In the genomic region with DNA sequence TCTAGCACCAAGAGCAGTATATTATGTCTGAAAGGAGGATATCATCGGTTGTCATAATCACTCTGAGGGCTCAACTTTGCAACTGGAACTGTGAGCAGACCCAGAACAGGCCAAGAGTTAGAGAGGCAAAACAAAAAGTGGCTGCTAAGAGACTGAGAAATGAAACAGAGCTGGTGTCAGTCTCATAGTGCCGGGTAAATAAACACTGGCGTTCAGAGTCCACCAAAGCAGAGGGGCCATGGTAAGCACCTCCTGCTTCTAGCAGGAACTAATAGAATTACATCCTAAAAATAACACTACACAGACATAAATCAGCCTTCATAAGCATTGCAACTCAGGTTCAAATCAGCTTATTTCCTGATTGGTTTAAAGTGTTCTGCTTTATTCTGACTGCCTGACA, we compare ENCODE assay signal across 12 cellular contexts. TPM values are rescaled to one million over a fixed set of nuclear protein-coding genes. Genes with fewer than 3 reads are reported as not detected.
DNase-seq lines count a peak whose midpoint lies in the region; ATAC-seq lines count a peak whose summit lies in the region.
"Had no signal": no experiment of that assay in that cellular context is flagged by ENCODE, and none has a peak within 500 bp of the region (broad histone marks: within the 10 kb centered on the region; RNA-seq: fewer than 3 reads in every experiment).

No MANE protein-coding gene starts in this region.

- no peaks in the 10 kb centered on the region for H3K9me2 ChIP-seq in Karpas-422 (replicated peaks; ENCODE audit: insufficient read depth, low read length)

- no peak overlapping the region for H3K4me2 ChIP-seq in Karpas-422 (ENCODE audit: low read depth, low read length, poor library complexity, severe bottlenecking)

- no peak overlapping the region for H3K4me3 Mint-ChIP-seq in activated CD8-positive, alpha-beta memory T cell treated with anti-CD3 and anti-CD28 coated beads, Interleukin-2, amount 10 ng/mL, durations not matched to agents 7 days and 5 days
- H3K4me3 Mint-ChIP-seq: activated CD4-positive, alpha-beta memory T cell treated with anti-CD3 and anti-CD28 coated beads, Interleukin-2, amount 10 ng/mL, durations not matched to agents 7 days and 5 days had no signal

- no peaks in the 10 kb centered on the region for H3K79me2 ChIP-seq in Karpas-422 (ENCODE audit: low read length)

- DNase-seq in Karpas-422 (no peak), NCI-H748 (lab: John Stamatoyannopoulos, UW; ENCODE audit: unreplicated experiment) (no peak)
- DNase-seq in activated CD8-positive, alpha-beta memory T cell treated with anti-CD3 and anti-CD28 coated beads, Interleukin-2, amount 10 ng/mL, durations not matched to agents 7 days and 5 days, result no peak
- DNase-seq: activated CD4-positive, alpha-beta memory T cell treated with anti-CD3 and anti-CD28 coated beads, Interleukin-2, amount 10 ng/mL, durations not matched to agents 7 days and 5 days; aorta had no signal

- CTCF ChIA-PET in activated CD8-positive, alpha-beta memory T cell treated with anti-CD3 and anti-CD28 coated beads, Interleukin-2, amount 10 ng/mL, durations not matched to agents 7 days and 5 days (lab: Charles Lee), result no interaction called here

- no peak overlapping the region for H3K4me3 ChIP-seq in mucosa of rectum (ENCODE audit: low read length in 2 of 2)
- no peak overlapping the region for H3K4me3 ChIP-seq in Karpas-422 (ENCODE audit: low read length)

- H3K9ac ChIP-seq in mucosa of rectum (ENCODE audit: low read depth in 1 of 2, low read length in 2 of 2) (no peak overlapping the region), Karpas-422 (ENCODE audit: low read length) (no peak overlapping the region)

- H3K36me3 ChIP-seq in mucosa of rectum (ENCODE audit: control insufficient read depth in 2 of 2, insufficient read depth in 2 of 2, low read length in 2 of 2), result no peaks in the 10 kb centered on the region
- no peaks in the 10 kb centered on the region for H3K36me3 ChIP-seq in Karpas-422 (ENCODE audit: insufficient read depth, low read length)

- H3K27me3 Mint-ChIP-seq in activated CD8-positive, alpha-beta memory T cell treated with anti-CD3 and anti-CD28 coated beads, Interleukin-2, amount 10 ng/mL, durations not matched to agents 7 days and 5 days, result peaks cover 68% of the 10 kb centered on the region

- peak; percentile 62 for ATAC-seq in GM19351 (IDR thresholded peaks at IDR 0.05; ENCODE audit: unreplicated experiment)
- peak; percentile 97 for ATAC-seq in HG02798 (IDR thresholded peaks at IDR 0.05; ENCODE audit: poor library complexity, unreplicated experiment)
- ATAC-seq in HG03571 (IDR thresholded peaks at IDR 0.05; ENCODE audit: unreplicated experiment), result peak; percentile 86
- no peak for ATAC-seq in GM18861 (IDR thresholded peaks at IDR 0.05; ENCODE audit: unreplicated experiment)
- no peak for ATAC-seq in activated CD8-positive, alpha-beta memory T cell treated with anti-CD3 and anti-CD28 coated beads, Interleukin-2, amount 10 ng/mL, durations not matched to agents 7 days and 5 days

- no peaks in the 10 kb centered on the region for H3K4me1 Mint-ChIP-seq in activated CD8-positive, alpha-beta memory T cell treated with anti-CD3 and anti-CD28 coated beads, Interleukin-2, amount 10 ng/mL, durations not matched to agents 7 days and 5 days
- H3K4me1 Mint-ChIP-seq: activated CD4-positive, alpha-beta memory T cell treated with anti-CD3 and anti-CD28 coated beads, Interleukin-2, amount 10 ng/mL, durations not matched to agents 7 days and 5 days had no signal

- H3K9me3 Mint-ChIP-seq in activated CD8-positive, alpha-beta memory T cell treated with anti-CD3 and anti-CD28 coated beads, Interleukin-2, amount 10 ng/mL, durations not matched to agents 7 days and 5 days (ENCODE audit: low read depth), result no peaks in the 10 kb centered on the region
- H3K9me3 Mint-ChIP-seq: activated CD4-positive, alpha-beta memory T cell treated with anti-CD3 and anti-CD28 coated beads, Interleukin-2, amount 10 ng/mL, durations not matched to agents 7 days and 5 days had no signal

- H3K36me3 Mint-ChIP-seq in activated CD8-positive, alpha-beta memory T cell treated with anti-CD3 and anti-CD28 coated beads, Interleukin-2, amount 10 ng/mL, durations not matched to agents 7 days and 5 days, result no peaks in the 10 kb centered on the region

- H3K4me1 ChIP-seq in mucosa of rectum (ENCODE audit: control insufficient read depth in 2 of 2, insufficient read depth in 2 of 2, low read length in 2 of 2) (peaks cover 11 to 17% of the 10 kb centered on the region in 2 donors), Karpas-422 (ENCODE audit: low read length) (no peaks in the 10 kb centered on the region)

- H3K9me3 ChIP-seq in mucosa of rectum (ENCODE audit: control insufficient read depth in 2 of 2, low read length in 2 of 2), result no peaks in the 10 kb centered on the region
- H3K9me3 ChIP-seq in Karpas-422 (ENCODE audit: low read length), result no peaks in the 10 kb centered on the region

- H3K27ac ChIP-seq in mucosa of rectum (ENCODE audit: low read depth in 2 of 2, low read length in 2 of 2) (peak overlapping the region; percentile 45 to 59), Karpas-422 (ENCODE audit: low read length) (no peak overlapping the region)
- H3K27ac ChIP-seq: epithelial cell of prostate, RWPE1 had no signal

- H4K20me1 ChIP-seq in Karpas-422 (ENCODE audit: insufficient read depth, low read depth, low read length), result no peaks in the 10 kb centered on the region

- H3K27ac Mint-ChIP-seq in activated CD8-positive, alpha-beta memory T cell treated with anti-CD3 and anti-CD28 coated beads, Interleukin-2, amount 10 ng/mL, durations not matched to agents 7 days and 5 days, result no peak overlapping the region
- H3K27ac Mint-ChIP-seq: activated CD4-positive, alpha-beta memory T cell treated with anti-CD3 and anti-CD28 coated beads, Interleukin-2, amount 10 ng/mL, durations not matched to agents 7 days and 5 days had no signal

- H2AFZ ChIP-seq in Karpas-422 (ENCODE audit: low read length), result no peak overlapping the region

- H3K27me3 ChIP-seq in mucosa of rectum (ENCODE audit: control insufficient read depth in 2 of 2, insufficient read depth in 2 of 2, low read length in 2 of 2) (no peaks in the 10 kb centered on the region), Karpas-422 (ENCODE audit: low read length) (no peaks in the 10 kb centered on the region)

RNA-seq across cellular contexts. Expression of a gene that starts 10.3 kb away (rescaled TPM):
- 0.78 and 0.83 TPM in 2 replicates for total RNA-seq in Karpas-422 (2014; rRNA removed; shearing (Covaris generic); ENCODE audit: low replicate concordance)
- 1 to 10 TPM in 1 of 2 experiments, under 1 TPM in 1; 0.63 to 1.4 TPM for total RNA-seq in activated CD8-positive, alpha-beta memory T cell treated with anti-CD3 and anti-CD28 coated beads, Interleukin-2, amount 10 ng/mL, durations not matched to agents 7 days and 5 days

Comparison
In these comparisons a context has a peak if more than half of its experiments do, and no peak if none do; other contexts are left out.
1. ATAC-seq: peak in GM19351 (single experiment), HG02798 (single experiment) and HG03571 (single experiment); none in GM18861 (single experiment) and activated CD8-positive, alpha-beta memory T cell treated with anti-CD3 and anti-CD28 coated beads, Interleukin-2, amount 10 ng/mL, durations not matched to agents 7 days and 5 days (single experiment).